In the genomic region with DNA sequence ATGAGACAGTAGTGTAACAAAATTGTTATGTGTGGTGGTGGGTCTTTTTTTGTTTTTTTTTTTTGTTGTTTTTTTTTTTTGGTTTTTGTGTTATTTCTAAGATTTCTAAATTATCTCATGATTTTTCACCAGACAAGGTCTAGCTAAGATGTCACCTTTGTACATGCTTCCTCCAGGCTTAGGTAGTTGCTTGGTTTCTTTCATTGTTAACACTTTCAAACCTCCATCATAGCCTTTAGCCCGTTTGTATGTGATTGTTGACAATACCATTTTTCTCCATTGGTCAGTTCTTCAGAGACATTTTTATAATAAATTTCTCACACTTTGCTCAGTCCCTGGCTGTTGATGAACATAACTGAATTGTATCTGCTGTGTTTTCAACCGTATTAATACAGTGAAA, we compare ENCODE assay signal across 1 cellular context.
TF ChIP-seq lines count a peak whose summit lies in the region.

No MANE protein-coding gene starts in this region.

TF ChIP-seq in HepG2, 621 proteins besides CTCF, POLR2A, EP300 and RAD21:
- TF ChIP-seq, protein P1, sequence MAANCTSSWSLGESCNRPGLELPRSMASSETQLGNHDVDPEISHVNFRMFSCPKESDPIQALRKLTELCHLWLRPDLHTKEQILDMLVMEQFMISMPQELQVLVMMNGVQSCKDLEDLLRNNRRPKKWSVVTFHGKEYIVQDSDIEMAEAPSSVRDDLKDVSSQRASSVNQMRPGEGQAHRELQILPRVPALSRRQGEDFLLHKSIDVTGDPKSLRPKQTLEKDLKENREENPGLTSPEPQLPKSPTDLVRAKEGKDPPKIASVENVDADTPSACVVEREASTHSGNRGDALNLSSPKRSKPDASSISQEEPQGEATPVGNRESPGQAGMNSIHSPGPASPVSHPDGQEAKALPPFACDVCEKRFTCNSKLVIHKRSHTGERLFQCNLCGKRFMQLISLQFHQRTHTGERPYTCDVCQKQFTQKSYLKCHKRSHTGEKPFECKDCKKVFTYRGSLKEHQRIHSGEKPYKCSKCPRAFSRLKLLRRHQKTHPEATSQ (CRISPR knock-in tag; IDR thresholded peaks at IDR 0.05; ENCODE audit: borderline replicate concordance) = no peak
- TF ChIP-seq TP53 (CRISPR knock-in tag; conservative IDR thresholded peaks at IDR 0.05) (no peak), ZNF775 (CRISPR knock-in tag; IDR thresholded peaks at IDR 0.05; ENCODE audit: borderline replicate concordance) (no peak), FOSL2 (CRISPR knock-in tag; IDR thresholded peaks at IDR 0.05) (no peak), ZNF652 (CRISPR knock-in tag; IDR thresholded peaks at IDR 0.05; ENCODE audit: borderline replicate concordance, low read depth) (peak; percentile 63), SALL2 (CRISPR knock-in tag; IDR thresholded peaks at IDR 0.05) (no peak), ZNF776 (CRISPR knock-in tag; IDR thresholded peaks at IDR 0.05) (no peak), SP1 (IDR thresholded peaks at IDR 0.05) (no peak), SP1 (CRISPR knock-in tag; IDR thresholded peaks at IDR 0.05) (no peak), PPARG (CRISPR knock-in tag; conservative IDR thresholded peaks at IDR 0.05) (0 out of 2 replicates have a peak, but pooled peaks have one; percentile 29), SIX4 (CRISPR knock-in tag; IDR thresholded peaks at IDR 0.05) (no peak), ZNF7 (CRISPR knock-in tag; IDR thresholded peaks at IDR 0.05) (peak; percentile 89), HOXD1 (CRISPR knock-in tag; IDR thresholded peaks at IDR 0.05) (no peak), RFXAP (CRISPR knock-in tag; IDR thresholded peaks at IDR 0.05; ENCODE audit: borderline replicate concordance) (no peak), ZNF24 (IDR thresholded peaks at IDR 0.05) (no peak), NR2F1 (CRISPR knock-in tag; IDR thresholded peaks at IDR 0.05) (no peak)
- TF ChIP-seq, protein P2, sequence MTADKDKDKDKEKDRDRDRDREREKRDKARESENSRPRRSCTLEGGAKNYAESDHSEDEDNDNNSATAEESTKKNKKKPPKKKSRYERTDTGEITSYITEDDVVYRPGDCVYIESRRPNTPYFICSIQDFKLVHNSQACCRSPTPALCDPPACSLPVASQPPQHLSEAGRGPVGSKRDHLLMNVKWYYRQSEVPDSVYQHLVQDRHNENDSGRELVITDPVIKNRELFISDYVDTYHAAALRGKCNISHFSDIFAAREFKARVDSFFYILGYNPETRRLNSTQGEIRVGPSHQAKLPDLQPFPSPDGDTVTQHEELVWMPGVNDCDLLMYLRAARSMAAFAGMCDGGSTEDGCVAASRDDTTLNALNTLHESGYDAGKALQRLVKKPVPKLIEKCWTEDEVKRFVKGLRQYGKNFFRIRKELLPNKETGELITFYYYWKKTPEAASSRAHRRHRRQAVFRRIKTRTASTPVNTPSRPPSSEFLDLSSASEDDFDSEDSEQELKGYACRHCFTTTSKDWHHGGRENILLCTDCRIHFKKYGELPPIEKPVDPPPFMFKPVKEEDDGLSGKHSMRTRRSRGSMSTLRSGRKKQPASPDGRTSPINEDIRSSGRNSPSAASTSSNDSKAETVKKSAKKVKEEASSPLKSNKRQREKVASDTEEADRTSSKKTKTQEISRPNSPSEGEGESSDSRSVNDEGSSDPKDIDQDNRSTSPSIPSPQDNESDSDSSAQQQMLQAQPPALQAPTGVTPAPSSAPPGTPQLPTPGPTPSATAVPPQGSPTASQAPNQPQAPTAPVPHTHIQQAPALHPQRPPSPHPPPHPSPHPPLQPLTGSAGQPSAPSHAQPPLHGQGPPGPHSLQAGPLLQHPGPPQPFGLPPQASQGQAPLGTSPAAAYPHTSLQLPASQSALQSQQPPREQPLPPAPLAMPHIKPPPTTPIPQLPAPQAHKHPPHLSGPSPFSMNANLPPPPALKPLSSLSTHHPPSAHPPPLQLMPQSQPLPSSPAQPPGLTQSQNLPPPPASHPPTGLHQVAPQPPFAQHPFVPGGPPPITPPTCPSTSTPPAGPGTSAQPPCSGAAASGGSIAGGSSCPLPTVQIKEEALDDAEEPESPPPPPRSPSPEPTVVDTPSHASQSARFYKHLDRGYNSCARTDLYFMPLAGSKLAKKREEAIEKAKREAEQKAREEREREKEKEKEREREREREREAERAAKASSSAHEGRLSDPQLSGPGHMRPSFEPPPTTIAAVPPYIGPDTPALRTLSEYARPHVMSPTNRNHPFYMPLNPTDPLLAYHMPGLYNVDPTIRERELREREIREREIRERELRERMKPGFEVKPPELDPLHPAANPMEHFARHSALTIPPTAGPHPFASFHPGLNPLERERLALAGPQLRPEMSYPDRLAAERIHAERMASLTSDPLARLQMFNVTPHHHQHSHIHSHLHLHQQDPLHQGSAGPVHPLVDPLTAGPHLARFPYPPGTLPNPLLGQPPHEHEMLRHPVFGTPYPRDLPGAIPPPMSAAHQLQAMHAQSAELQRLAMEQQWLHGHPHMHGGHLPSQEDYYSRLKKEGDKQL (CRISPR knock-in tag; IDR thresholded peaks at IDR 0.05; ENCODE audit: low read depth) = no peak
- TF ChIP-seq, protein P3, sequence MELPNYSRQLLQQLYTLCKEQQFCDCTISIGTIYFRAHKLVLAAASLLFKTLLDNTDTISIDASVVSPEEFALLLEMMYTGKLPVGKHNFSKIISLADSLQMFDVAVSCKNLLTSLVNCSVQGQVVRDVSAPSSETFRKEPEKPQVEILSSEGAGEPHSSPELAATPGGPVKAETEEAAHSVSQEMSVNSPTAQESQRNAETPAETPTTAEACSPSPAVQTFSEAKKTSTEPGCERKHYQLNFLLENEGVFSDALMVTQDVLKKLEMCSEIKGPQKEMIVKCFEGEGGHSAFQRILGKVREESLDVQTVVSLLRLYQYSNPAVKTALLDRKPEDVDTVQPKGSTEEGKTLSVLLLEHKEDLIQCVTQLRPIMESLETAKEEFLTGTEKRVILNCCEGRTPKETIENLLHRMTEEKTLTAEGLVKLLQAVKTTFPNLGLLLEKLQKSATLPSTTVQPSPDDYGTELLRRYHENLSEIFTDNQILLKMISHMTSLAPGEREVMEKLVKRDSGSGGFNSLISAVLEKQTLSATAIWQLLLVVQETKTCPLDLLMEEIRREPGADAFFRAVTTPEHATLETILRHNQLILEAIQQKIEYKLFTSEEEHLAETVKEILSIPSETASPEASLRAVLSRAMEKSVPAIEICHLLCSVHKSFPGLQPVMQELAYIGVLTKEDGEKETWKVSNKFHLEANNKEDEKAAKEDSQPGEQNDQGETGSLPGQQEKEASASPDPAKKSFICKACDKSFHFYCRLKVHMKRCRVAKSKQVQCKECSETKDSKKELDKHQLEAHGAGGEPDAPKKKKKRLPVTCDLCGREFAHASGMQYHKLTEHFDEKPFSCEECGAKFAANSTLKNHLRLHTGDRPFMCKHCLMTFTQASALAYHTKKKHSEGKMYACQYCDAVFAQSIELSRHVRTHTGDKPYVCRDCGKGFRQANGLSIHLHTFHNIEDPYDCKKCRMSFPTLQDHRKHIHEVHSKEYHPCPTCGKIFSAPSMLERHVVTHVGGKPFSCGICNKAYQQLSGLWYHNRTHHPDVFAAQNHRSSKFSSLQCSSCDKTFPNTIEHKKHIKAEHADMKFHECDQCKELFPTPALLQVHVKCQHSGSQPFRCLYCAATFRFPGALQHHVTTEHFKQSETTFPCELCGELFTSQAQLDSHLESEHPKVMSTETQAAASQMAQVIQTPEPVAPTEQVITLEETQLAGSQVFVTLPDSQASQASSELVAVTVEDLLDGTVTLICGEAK (IDR thresholded peaks at IDR 0.05) = no peak
- TF ChIP-seq, protein P3 (CRISPR knock-in tag; IDR thresholded peaks at IDR 0.05) = no peak
- TF ChIP-seq, protein P4, sequence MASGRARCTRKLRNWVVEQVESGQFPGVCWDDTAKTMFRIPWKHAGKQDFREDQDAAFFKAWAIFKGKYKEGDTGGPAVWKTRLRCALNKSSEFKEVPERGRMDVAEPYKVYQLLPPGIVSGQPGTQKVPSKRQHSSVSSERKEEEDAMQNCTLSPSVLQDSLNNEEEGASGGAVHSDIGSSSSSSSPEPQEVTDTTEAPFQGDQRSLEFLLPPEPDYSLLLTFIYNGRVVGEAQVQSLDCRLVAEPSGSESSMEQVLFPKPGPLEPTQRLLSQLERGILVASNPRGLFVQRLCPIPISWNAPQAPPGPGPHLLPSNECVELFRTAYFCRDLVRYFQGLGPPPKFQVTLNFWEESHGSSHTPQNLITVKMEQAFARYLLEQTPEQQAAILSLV (CRISPR knock-in tag; IDR thresholded peaks at IDR 0.05; ENCODE audit: borderline replicate concordance) = no peak
- TF ChIP-seq, protein P5, sequence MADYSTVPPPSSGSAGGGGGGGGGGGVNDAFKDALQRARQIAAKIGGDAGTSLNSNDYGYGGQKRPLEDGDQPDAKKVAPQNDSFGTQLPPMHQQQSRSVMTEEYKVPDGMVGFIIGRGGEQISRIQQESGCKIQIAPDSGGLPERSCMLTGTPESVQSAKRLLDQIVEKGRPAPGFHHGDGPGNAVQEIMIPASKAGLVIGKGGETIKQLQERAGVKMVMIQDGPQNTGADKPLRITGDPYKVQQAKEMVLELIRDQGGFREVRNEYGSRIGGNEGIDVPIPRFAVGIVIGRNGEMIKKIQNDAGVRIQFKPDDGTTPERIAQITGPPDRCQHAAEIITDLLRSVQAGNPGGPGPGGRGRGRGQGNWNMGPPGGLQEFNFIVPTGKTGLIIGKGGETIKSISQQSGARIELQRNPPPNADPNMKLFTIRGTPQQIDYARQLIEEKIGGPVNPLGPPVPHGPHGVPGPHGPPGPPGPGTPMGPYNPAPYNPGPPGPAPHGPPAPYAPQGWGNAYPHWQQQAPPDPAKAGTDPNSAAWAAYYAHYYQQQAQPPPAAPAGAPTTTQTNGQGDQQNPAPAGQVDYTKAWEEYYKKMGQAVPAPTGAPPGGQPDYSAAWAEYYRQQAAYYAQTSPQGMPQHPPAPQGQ (CRISPR knock-in tag; IDR thresholded peaks at IDR 0.05; ENCODE audit: borderline replicate concordance) = no peak
- TF ChIP-seq, protein P6, sequence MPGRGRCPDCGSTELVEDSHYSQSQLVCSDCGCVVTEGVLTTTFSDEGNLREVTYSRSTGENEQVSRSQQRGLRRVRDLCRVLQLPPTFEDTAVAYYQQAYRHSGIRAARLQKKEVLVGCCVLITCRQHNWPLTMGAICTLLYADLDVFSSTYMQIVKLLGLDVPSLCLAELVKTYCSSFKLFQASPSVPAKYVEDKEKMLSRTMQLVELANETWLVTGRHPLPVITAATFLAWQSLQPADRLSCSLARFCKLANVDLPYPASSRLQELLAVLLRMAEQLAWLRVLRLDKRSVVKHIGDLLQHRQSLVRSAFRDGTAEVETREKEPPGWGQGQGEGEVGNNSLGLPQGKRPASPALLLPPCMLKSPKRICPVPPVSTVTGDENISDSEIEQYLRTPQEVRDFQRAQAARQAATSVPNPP (CRISPR knock-in tag; IDR thresholded peaks at IDR 0.05) = no peak
- TF ChIP-seq, protein P7, sequence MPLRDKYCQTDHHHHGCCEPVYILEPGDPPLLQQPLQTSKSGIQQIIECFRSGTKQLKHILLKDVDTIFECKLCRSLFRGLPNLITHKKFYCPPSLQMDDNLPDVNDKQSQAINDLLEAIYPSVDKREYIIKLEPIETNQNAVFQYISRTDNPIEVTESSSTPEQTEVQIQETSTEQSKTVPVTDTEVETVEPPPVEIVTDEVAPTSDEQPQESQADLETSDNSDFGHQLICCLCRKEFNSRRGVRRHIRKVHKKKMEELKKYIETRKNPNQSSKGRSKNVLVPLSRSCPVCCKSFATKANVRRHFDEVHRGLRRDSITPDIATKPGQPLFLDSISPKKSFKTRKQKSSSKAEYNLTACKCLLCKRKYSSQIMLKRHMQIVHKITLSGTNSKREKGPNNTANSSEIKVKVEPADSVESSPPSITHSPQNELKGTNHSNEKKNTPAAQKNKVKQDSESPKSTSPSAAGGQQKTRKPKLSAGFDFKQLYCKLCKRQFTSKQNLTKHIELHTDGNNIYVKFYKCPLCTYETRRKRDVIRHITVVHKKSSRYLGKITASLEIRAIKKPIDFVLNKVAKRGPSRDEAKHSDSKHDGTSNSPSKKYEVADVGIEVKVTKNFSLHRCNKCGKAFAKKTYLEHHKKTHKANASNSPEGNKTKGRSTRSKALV (CRISPR knock-in tag; IDR thresholded peaks at IDR 0.05) = no peak
- TF ChIP-seq, protein P8, sequence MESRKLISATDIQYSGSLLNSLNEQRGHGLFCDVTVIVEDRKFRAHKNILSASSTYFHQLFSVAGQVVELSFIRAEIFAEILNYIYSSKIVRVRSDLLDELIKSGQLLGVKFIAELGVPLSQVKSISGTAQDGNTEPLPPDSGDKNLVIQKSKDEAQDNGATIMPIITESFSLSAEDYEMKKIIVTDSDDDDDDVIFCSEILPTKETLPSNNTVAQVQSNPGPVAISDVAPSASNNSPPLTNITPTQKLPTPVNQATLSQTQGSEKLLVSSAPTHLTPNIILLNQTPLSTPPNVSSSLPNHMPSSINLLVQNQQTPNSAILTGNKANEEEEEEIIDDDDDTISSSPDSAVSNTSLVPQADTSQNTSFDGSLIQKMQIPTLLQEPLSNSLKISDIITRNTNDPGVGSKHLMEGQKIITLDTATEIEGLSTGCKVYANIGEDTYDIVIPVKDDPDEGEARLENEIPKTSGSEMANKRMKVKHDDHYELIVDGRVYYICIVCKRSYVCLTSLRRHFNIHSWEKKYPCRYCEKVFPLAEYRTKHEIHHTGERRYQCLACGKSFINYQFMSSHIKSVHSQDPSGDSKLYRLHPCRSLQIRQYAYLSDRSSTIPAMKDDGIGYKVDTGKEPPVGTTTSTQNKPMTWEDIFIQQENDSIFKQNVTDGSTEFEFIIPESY (CRISPR knock-in tag; IDR thresholded peaks at IDR 0.05) = no peak
